ENCODE assay signal across 1 cellular context in genomic region chr19:4932711-4933110, GRCh38.
TF ChIP-seq lines count a peak whose summit lies in the region.

No MANE protein-coding gene starts in this region.

TF ChIP-seq in IMR-90, 13 proteins besides CTCF, POLR2A, EP300 and RAD21 (continued from another document):
- TF ChIP-seq CHD1 (IDR thresholded peaks at IDR 0.05; ENCODE audit: low read depth, low read length) = no peak
- TF ChIP-seq CEBPB (IDR thresholded peaks at IDR 0.05; ENCODE audit: low read depth, low read length) = no peak
- TF ChIP-seq MAZ (IDR thresholded peaks at IDR 0.05; ENCODE audit: borderline replicate concordance, low read depth, low read length) = no peak
TF ChIP-seq in IMR-90: peak in this region for 0.
